In the genomic region with DNA sequence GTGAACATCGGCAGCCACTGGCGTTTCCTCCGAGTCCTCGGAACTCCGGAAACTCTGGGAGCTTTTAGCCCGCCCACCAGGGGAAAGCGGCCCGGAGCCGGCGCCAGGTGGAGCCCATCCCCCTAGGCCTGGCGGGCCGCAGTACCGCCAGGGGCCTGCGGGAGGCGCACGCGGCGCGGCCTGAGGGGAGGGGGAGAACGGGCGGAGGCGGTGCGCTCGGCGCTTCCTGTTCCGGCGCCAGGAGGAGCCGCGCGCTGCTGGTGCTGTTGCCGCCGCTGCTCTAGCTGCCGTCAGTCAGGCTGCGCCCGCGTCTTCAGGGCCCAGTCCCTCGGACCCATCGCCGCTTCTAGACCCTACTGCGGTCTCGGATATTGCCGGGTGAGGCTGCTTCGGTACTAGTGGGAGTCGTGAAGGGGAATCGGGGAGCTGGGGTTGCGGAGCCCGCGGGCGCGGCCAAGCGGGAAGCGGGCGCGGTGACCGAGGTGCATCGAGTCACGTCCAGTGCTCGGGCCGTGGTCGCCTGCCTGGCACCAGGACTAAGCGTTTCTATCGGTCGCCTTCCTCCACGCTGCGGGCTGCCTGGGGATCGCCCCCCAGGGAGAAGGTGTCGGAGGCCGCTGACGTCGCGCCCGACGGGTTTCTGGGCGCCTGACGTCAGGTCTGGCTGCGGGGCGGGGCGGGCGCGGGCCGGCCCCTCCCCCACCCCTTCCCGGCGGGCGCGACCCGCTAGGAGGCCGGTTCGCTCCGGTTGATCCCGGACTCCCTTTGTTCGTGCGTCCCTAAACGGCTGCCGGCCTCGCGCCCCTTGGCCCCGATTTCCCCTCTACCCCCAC, we compare ENCODE assay signal across 8 cellular contexts. TPM values are rescaled to one million over a fixed set of nuclear protein-coding genes. Genes with fewer than 3 reads are reported as not detected.
DNase-seq lines count a peak whose midpoint lies in the region; ATAC-seq and TF ChIP-seq lines count a peak whose summit lies in the region.

MAPK1IP1L (plus strand) TSS at position 222 of the 833 bp plus-strand sequence. CDS start 10,037 bp downstream, outside the sequence.

- H4K20me1 ChIP-seq in OCI-LY3 (ENCODE audit: insufficient read depth, low read length): peaks cover 42% of the 10 kb centered on the region

- peak within 1 kb of the TSS; percentile 86 for H2AFZ ChIP-seq in OCI-LY3 (ENCODE audit: low read depth, low read length)

- H3K4me3 ChIP-seq in OCI-LY3 (ENCODE audit: low read length): peak within 1 kb of the TSS; percentile 94
- peak within 1 kb of the TSS; percentile 67 for H3K4me3 ChIP-seq in epithelial cell of esophagus (ENCODE audit: low read length)
- peak within 1 kb of the TSS; percentile 100 for H3K4me3 ChIP-seq in mucosa of descending colon

- no peaks in the 10 kb centered on the region for H3K27me3 ChIP-seq in OCI-LY3 (ENCODE audit: low read depth, low read length)

- peak within 1 kb of the TSS; percentile 84 for H3K4me2 ChIP-seq in OCI-LY3 (ENCODE audit: low read length)

- DNase-seq in DMS 273 (lab: John Stamatoyannopoulos, UW; ENCODE audit: unreplicated experiment) (peak; percentile 97), HuH-7.5 (ENCODE audit: low spot score) (peak; percentile 87), activated T-cell treated with anti-CD3 and anti-CD28 coated beads for 1 hour (ENCODE audit: low read depth) (peak; percentile 81), epithelial cell of esophagus (ENCODE audit: low read depth) (peak; percentile 92), mucosa of descending colon (peak; percentile 89 to 98 (median 93))
- DNase-seq in stimulated activated CD8-positive, alpha-beta memory T cell treated with anti-CD3 and anti-CD28 coated beads, Interleukin-4, amount 100 ng/mL, for 24 hours (ENCODE audit: low read depth): peak; percentile 82

- H3K79me2 ChIP-seq in OCI-LY3 (ENCODE audit: low read length): peaks cover 52% of the 10 kb centered on the region

- peak; percentile 92 for TF ChIP-seq CTCF in OCI-LY3 (IDR thresholded peaks at IDR 0.05; ENCODE audit: low read depth, low read length)
- TF ChIP-seq CTCF in epithelial cell of esophagus (IDR thresholded peaks at IDR 0.05; ENCODE audit: insufficient read depth, low read depth, low read length, missing control alignments): peak; percentile 65
- TF ChIP-seq CTCF in mucosa of descending colon (IDR thresholded peaks at IDR 0.05): peak; percentile 100

- H3K4me1 ChIP-seq in OCI-LY3 (ENCODE audit: low read length) (peaks cover 14% of the 10 kb centered on the region), mucosa of descending colon (ENCODE audit: low read depth) (peaks cover 41% of the 10 kb centered on the region)

- peak within 1 kb of the TSS; percentile 90 for H3K27ac ChIP-seq in OCI-LY3 (ENCODE audit: low read length)

- intact Hi-C loops in mucosa of descending colon (cut with DNase I, micrococcal nuclease): no loop called here

- peak within 1 kb of the TSS; percentile 97 for H3K9ac ChIP-seq in OCI-LY3 (ENCODE audit: low read length)

- H3K9me3 ChIP-seq in OCI-LY3 (ENCODE audit: insufficient read depth, low read length) (no peaks in the 10 kb centered on the region), mucosa of descending colon (no peaks in the 10 kb centered on the region)

- ATAC-seq in GM21515 (IDR thresholded peaks at IDR 0.05; ENCODE audit: unreplicated experiment) (peak; percentile 84), mucosa of descending colon (peak; percentile 99)

- peaks cover 26% of the 10 kb centered on the region for H3K36me3 ChIP-seq in OCI-LY3 (replicated peaks; ENCODE audit: low read depth, low read length)
- no peaks in the 10 kb centered on the region for H3K36me3 ChIP-seq in mucosa of descending colon (ENCODE audit: low read depth)

RNA-seq across cellular contexts. Expression of gene MAPK1IP1L, which starts in this region (rescaled TPM):
- 10 to 100 TPM; 67.7 to 72.7 (median 69.7) TPM for total RNA-seq in mucosa of descending colon

Comparison
In these comparisons a context has a peak if more than half of its experiments do, and no peak if none do; other contexts are left out.
1. Peak in every context shown above with its lines: DNase-seq, ATAC-seq, H3K4me3 ChIP-seq and H3K27ac ChIP-seq.